In the genomic region with DNA sequence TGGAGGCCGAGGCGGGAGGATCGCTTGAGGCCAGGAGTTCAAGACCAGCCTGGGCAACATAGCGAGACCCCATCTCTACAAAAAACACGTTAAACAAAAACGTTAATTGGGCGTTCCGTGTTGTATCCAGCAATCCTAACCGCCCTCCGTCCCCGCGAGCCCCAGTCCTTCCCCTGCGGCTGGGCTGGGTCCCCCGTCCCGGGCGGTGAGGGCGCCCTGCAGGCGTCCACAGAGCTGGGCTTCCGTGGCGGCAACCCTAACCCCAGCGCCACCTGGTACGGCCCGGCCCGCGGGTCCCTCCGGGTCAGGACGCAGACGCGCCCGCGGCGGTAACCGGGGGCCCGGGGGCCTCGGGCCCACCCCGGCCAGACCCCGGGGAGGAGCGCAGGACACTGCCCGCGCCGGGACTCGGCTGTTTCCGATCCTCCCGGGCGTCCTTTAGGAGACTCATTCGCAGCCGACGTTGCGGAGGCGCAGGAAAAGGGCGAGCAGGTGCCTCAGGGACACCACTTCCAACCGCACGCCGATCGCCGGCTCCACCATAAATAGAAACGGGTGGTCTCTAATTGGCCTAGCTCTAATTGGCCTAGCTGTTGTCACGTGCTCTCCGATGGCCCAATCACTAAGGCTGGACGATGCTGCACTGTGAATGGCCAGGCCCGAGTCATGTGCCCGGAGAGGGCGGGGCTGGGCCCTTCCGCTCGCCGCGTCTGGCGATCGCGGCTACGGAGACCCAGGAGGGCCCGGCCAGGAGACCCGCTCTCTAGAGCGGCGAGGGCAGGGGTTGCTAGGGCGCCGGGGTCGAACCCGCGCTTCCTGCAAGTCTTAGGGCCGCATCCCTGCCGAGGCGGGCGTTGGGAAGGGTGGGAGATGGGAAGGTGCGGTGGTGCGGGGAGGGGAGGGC, we compare ENCODE assay signal across 1 cellular context.
A peak's percentile ranks its signal among the peaks of the same experiment; 100 is the strongest.
TF ChIP-seq lines count a peak whose summit lies in the region.

No MANE protein-coding gene starts in this region.

TF ChIP-seq in K562, 482 proteins besides CTCF, POLR2A, EP300 and RAD21 (continued from another document and continues in another):
- TF ChIP-seq, protein P1, sequence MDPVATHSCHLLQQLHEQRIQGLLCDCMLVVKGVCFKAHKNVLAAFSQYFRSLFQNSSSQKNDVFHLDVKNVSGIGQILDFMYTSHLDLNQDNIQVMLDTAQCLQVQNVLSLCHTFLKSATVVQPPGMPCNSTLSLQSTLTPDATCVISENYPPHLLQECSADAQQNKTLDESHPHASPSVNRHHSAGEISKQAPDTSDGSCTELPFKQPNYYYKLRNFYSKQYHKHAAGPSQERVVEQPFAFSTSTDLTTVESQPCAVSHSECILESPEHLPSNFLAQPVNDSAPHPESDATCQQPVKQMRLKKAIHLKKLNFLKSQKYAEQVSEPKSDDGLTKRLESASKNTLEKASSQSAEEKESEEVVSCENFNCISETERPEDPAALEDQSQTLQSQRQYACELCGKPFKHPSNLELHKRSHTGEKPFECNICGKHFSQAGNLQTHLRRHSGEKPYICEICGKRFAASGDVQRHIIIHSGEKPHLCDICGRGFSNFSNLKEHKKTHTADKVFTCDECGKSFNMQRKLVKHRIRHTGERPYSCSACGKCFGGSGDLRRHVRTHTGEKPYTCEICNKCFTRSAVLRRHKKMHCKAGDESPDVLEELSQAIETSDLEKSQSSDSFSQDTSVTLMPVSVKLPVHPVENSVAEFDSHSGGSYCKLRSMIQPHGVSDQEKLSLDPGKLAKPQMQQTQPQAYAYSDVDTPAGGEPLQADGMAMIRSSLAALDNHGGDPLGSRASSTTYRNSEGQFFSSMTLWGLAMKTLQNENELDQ (CRISPR knock-in tag; IDR thresholded peaks at IDR 0.05; ENCODE audit: borderline replicate concordance) = no peak
- TF ChIP-seq DMBX1 (CRISPR knock-in tag; IDR thresholded peaks at IDR 0.05; ENCODE audit: borderline replicate concordance) (peak; percentile 22; the same call in 1 of the 2 replicates), CCAR2 (IDR thresholded peaks at IDR 0.05; ENCODE audit: low read depth, low read length) (no peak), FOXM1 (IDR thresholded peaks at IDR 0.05; ENCODE audit: low read depth) (no peak), FOXM1 (CRISPR knock-in tag; IDR thresholded peaks at IDR 0.05; ENCODE audit: low read depth) (no peak), ZNF224 (CRISPR knock-in tag; IDR thresholded peaks at IDR 0.05) (no peak), RBM39 (optimal IDR thresholded peaks at IDR 0.05; ENCODE audit: low read depth, low read length) (no peak), STAG1 (CRISPR knock-in tag; IDR thresholded peaks at IDR 0.05; ENCODE audit: borderline replicate concordance) (peak; percentile 46; the same call in 1 of the 2 replicates), NONO (IDR thresholded peaks at IDR 0.05; ENCODE audit: low read depth in 2 of 2, low read length in 1 of 2) (peak; percentile 38 to 68; a peak in 2 of 4 replicates), ZNF551 (CRISPR knock-in tag; IDR thresholded peaks at IDR 0.05) (no peak), HSF4 (CRISPR knock-in tag; IDR thresholded peaks at IDR 0.05; ENCODE audit: borderline replicate concordance) (no peak), HCFC1 (IDR thresholded peaks at IDR 0.05; ENCODE audit: low read depth, low read length) (peak; percentile 40), GATAD2B (IDR thresholded peaks at IDR 0.05; ENCODE audit: borderline replicate concordance) (0 out of 2 replicates have a peak, but pooled peaks have one; percentile 24), SNRNP70 (optimal IDR thresholded peaks at IDR 0.05; ENCODE audit: low read depth, low read length) (no peak), SRF (CRISPR knock-in tag; IDR thresholded peaks at IDR 0.05) (peak; percentile 50 to 67; a peak in 2 of 4 replicates), CHD1 (IDR thresholded peaks at IDR 0.05; ENCODE audit: low read length) (peak; percentile 95), PHB (CRISPR knock-in tag; IDR thresholded peaks at IDR 0.05) (no peak), FIP1L1 (IDR thresholded peaks at IDR 0.05; ENCODE audit: low read depth, low read length, poor library complexity, severe bottlenecking) (peak; percentile 86), ZNF133 (CRISPR knock-in tag; IDR thresholded peaks at IDR 0.05) (no peak), NFIC (IDR thresholded peaks at IDR 0.05) (peak; percentile 57; the same call in 1 of the 2 replicates), SMAD4 (CRISPR knock-in tag; conservative IDR thresholded peaks at IDR 0.05) (peak; percentile 55), SLC30A9 (CRISPR knock-in tag; IDR thresholded peaks at IDR 0.05) (no peak), JUN (IDR thresholded peaks at IDR 0.05; ENCODE audit: borderline replicate concordance, low read depth, low read length) (peak; percentile 47; the same call in 1 of the 2 replicates), JUN (CRISPR knock-in tag; IDR thresholded peaks at IDR 0.05; ENCODE audit: borderline replicate concordance) (no peak), KLF16 (IDR thresholded peaks at IDR 0.05) (peak; percentile 45; the same call in 1 of the 2 replicates), ELF4 (CRISPR knock-in tag; IDR thresholded peaks at IDR 0.05) (peak; percentile 14; the same call in 1 of the 2 replicates), HDAC2 (IDR thresholded peaks at IDR 0.05) (peak; percentile 20; the same call in 1 of the 2 replicates), KDM2B (CRISPR knock-in tag; IDR thresholded peaks at IDR 0.05) (peak; percentile 30), BHLHE40 (IDR thresholded peaks at IDR 0.05; ENCODE audit: low read length) (peak; percentile 82), ESRRA (IDR thresholded peaks at IDR 0.05; ENCODE audit: borderline replicate concordance, low read depth) (peak; percentile 72; the same call in 1 of the 2 replicates), ZNF232 (CRISPR knock-in tag; IDR thresholded peaks at IDR 0.05) (no peak), MTA1 (IDR thresholded peaks at IDR 0.05; ENCODE audit: borderline replicate concordance) (peak; percentile 67; the same call in 1 of the 2 replicates), POLR2H (tag; IDR thresholded peaks at IDR 0.05; ENCODE audit: low read depth) (peak; percentile 95), ELF1 (tag; IDR thresholded peaks at IDR 0.05) (0 out of 2 replicates have a peak, but pooled peaks have one; percentile 22), CREBBP (IDR thresholded peaks at IDR 0.05; ENCODE audit: low read depth, low read length) (no peak), PML (IDR thresholded peaks at IDR 0.05; ENCODE audit: low read length) (peak; percentile 42), ERF (CRISPR knock-in tag; IDR thresholded peaks at IDR 0.05) (peak; percentile 32; the same call in 1 of the 2 replicates), THRAP3 (IDR thresholded peaks at IDR 0.05; ENCODE audit: borderline replicate concordance) (no peak), ETV1 (tag; conservative IDR thresholded peaks at IDR 0.05; ENCODE audit: low read depth) (peak; percentile 67), BCL6 (CRISPR knock-in tag; IDR thresholded peaks at IDR 0.05) (no peak), POLR2AphosphoS2 (IDR thresholded peaks at IDR 0.05; ENCODE audit: low read length) (peak; percentile 79; the same call in 1 of the 2 replicates), WHSC1 (IDR thresholded peaks at IDR 0.05; ENCODE audit: low read length) (no peak), ZC3H4 (CRISPR knock-in tag; IDR thresholded peaks at IDR 0.05; ENCODE audit: borderline replicate concordance) (peak; percentile 95; the same call in 1 of the 2 replicates), MYNN (IDR thresholded peaks at IDR 0.05) (0 out of 2 replicates have a peak, but pooled peaks have one; percentile 29), MYNN (CRISPR knock-in tag; IDR thresholded peaks at IDR 0.05) (no peak), GATAD2A (IDR thresholded peaks at IDR 0.05) (0 out of 2 replicates have a peak, but pooled peaks have one; percentile 57), ARNT (IDR thresholded peaks at IDR 0.05) (no peak), TRIM24 (IDR thresholded peaks at IDR 0.05) (peak in 1 of 2 experiments; percentile 47; a peak in 1 of 4 replicates), KDM5B (IDR thresholded peaks at IDR 0.05; ENCODE audit: insufficient replicate concordance, low read depth, low read length) (peak; percentile 98), POLR2G (IDR thresholded peaks at IDR 0.05; ENCODE audit: low read depth, low read length) (peak; percentile 99)
- TF ChIP-seq, protein P2, sequence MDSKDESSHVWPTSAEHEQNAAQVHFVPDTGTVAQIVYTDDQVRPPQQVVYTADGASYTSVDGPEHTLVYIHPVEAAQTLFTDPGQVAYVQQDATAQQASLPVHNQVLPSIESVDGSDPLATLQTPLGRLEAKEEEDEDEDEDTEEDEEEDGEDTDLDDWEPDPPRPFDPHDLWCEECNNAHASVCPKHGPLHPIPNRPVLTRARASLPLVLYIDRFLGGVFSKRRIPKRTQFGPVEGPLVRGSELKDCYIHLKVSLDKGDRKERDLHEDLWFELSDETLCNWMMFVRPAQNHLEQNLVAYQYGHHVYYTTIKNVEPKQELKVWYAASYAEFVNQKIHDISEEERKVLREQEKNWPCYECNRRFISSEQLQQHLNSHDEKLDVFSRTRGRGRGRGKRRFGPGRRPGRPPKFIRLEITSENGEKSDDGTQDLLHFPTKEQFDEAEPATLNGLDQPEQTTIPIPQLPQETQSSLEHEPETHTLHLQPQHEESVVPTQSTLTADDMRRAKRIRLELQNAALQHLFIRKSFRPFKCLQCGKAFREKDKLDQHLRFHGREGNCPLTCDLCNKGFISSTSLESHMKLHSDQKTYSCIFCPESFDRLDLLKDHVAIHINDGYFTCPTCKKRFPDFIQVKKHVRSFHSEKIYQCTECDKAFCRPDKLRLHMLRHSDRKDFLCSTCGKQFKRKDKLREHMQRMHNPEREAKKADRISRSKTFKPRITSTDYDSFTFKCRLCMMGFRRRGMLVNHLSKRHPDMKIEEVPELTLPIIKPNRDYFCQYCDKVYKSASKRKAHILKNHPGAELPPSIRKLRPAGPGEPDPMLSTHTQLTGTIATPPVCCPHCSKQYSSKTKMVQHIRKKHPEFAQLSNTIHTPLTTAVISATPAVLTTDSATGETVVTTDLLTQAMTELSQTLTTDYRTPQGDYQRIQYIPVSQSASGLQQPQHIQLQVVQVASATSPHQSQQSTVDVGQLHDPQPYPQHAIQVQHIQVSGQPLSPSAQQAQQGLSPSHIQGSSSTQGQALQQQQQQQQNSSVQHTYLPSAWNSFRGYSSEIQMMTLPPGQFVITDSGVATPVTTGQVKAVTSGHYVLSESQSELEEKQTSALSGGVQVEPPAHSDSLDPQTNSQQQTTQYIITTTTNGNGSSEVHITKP (IDR thresholded peaks at IDR 0.05; ENCODE audit: partially characterized antibody) = peak; percentile 55
- TF ChIP-seq, protein P3, sequence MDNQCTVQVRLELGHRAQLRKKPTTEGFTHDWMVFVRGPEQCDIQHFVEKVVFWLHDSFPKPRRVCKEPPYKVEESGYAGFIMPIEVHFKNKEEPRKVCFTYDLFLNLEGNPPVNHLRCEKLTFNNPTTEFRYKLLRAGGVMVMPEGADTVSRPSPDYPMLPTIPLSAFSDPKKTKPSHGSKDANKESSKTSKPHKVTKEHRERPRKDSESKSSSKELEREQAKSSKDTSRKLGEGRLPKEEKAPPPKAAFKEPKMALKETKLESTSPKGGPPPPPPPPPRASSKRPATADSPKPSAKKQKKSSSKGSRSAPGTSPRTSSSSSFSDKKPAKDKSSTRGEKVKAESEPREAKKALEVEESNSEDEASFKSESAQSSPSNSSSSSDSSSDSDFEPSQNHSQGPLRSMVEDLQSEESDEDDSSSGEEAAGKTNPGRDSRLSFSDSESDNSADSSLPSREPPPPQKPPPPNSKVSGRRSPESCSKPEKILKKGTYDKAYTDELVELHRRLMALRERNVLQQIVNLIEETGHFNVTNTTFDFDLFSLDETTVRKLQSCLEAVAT (IDR thresholded peaks at IDR 0.05) = peak; percentile 47 to 55; a peak in 2 of 4 replicates
- TF ChIP-seq, protein P4, sequence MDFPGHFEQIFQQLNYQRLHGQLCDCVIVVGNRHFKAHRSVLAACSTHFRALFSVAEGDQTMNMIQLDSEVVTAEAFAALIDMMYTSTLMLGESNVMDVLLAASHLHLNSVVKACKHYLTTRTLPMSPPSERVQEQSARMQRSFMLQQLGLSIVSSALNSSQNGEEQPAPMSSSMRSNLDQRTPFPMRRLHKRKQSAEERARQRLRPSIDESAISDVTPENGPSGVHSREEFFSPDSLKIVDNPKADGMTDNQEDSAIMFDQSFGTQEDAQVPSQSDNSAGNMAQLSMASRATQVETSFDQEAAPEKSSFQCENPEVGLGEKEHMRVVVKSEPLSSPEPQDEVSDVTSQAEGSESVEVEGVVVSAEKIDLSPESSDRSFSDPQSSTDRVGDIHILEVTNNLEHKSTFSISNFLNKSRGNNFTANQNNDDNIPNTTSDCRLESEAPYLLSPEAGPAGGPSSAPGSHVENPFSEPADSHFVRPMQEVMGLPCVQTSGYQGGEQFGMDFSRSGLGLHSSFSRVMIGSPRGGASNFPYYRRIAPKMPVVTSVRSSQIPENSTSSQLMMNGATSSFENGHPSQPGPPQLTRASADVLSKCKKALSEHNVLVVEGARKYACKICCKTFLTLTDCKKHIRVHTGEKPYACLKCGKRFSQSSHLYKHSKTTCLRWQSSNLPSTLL (IDR thresholded peaks at IDR 0.05) = no peak
- TF ChIP-seq, protein P5, sequence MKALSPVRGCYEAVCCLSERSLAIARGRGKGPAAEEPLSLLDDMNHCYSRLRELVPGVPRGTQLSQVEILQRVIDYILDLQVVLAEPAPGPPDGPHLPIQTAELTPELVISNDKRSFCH (CRISPR knock-in tag; IDR thresholded peaks at IDR 0.05) = no peak
- TF ChIP-seq, protein P5 (tag; IDR thresholded peaks at IDR 0.05) = peak; percentile 89
- TF ChIP-seq, protein P6, sequence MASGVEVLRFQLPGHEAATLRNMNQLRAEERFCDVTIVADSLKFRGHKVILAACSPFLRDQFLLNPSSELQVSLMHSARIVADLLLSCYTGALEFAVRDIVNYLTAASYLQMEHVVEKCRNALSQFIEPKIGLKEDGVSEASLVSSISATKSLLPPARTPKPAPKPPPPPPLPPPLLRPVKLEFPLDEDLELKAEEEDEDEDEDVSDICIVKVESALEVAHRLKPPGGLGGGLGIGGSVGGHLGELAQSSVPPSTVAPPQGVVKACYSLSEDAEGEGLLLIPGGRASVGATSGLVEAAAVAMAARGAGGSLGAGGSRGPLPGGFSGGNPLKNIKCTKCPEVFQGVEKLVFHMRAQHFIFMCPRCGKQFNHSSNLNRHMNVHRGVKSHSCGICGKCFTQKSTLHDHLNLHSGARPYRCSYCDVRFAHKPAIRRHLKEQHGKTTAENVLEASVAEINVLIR (CRISPR knock-in tag; IDR thresholded peaks at IDR 0.05) = no peak
- TF ChIP-seq, protein P7, sequence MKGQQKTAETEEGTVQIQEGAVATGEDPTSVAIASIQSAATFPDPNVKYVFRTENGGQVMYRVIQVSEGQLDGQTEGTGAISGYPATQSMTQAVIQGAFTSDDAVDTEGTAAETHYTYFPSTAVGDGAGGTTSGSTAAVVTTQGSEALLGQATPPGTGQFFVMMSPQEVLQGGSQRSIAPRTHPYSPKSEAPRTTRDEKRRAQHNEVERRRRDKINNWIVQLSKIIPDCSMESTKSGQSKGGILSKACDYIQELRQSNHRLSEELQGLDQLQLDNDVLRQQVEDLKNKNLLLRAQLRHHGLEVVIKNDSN (CRISPR knock-in tag; IDR thresholded peaks at IDR 0.05) = peak; percentile 99
- TF ChIP-seq, protein P8, sequence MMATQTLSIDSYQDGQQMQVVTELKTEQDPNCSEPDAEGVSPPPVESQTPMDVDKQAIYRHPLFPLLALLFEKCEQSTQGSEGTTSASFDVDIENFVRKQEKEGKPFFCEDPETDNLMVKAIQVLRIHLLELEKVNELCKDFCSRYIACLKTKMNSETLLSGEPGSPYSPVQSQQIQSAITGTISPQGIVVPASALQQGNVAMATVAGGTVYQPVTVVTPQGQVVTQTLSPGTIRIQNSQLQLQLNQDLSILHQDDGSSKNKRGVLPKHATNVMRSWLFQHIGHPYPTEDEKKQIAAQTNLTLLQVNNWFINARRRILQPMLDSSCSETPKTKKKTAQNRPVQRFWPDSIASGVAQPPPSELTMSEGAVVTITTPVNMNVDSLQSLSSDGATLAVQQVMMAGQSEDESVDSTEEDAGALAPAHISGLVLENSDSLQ (IDR thresholded peaks at IDR 0.05) = peak; percentile 24; the same call in 1 of the 2 replicates
